8 cellular contexts compared by ENCODE assay signal in the genomic region with DNA sequence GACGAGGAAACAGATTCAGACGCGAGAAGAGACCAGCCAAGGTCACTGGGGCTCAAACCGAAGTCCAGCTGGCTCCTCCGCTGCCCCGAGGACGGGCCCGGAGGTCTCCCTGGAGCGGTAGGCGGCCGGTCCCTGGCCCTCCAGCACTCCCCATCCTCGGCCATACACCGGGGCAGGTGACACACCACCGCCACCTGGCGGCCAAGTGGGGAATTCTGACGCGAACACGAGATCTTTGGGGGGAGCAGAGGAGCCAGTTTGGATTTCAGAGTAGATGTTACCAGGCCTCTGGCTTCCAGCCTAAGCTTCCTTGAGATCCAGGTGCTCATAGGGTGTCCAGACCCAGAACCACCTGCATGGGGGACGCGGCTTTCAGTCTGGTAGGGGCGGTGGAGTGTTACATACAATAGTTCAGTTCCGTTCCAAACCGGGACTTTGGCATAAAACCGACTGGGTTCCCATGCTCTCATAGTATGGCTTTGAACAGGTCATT. TPM values are rescaled to one million over a fixed set of nuclear protein-coding genes. Genes with fewer than 3 reads are reported as not detected.
DNase-seq lines count a peak whose midpoint lies in the region; FAIRE-seq and TF ChIP-seq lines count a peak whose summit lies in the region.

No MANE protein-coding gene starts in this region.

- H2AFZ ChIP-seq in mesenchymal stem cell (ENCODE audit: low read depth, low read length) = no peak overlapping the region

- no peak overlapping the region for H2BK5ac ChIP-seq in mesenchymal stem cell (ENCODE audit: low read depth, low read length, poor library complexity, severe bottlenecking)

- H3K9me3 ChIP-seq in AG04450 (ENCODE audit: control insufficient read depth, insufficient read depth, low read length) (no peaks in the 10 kb centered on the region; the same call in 1 of the 2 replicates), mesenchymal stem cell (ENCODE audit: control insufficient read depth, low read length) (no peaks in the 10 kb centered on the region)

- H3K36me3 ChIP-seq in mesenchymal stem cell (ENCODE audit: control insufficient read depth in 1 of 2, insufficient read depth in 2 of 2, low read depth in 1 of 2, low read length in 2 of 2) = no peaks in the 10 kb centered on the region

- H4K8ac ChIP-seq in mesenchymal stem cell (ENCODE audit: low read length) = no peak overlapping the region

- H3K79me1 ChIP-seq in mesenchymal stem cell (replicated peaks; ENCODE audit: low read length, poor library complexity, severe bottlenecking) = no peaks in the 10 kb centered on the region

- no peak overlapping the region for H3K4ac ChIP-seq in mesenchymal stem cell (ENCODE audit: low read depth in 1 of 2, low read length in 2 of 2)

- H3K27ac ChIP-seq in AG04450 (ENCODE audit: low read depth, low read length) (no peak overlapping the region), mesenchymal stem cell (ENCODE audit: low read length, poor library complexity, severe bottlenecking) (no peak overlapping the region)

- peak overlapping the region; percentile 32 for H3K9ac ChIP-seq in mesenchymal stem cell (ENCODE audit: low read length)

- DNase-seq in AG04450 (ENCODE audit: low read depth, low spot score) (peak; percentile 6), GM19239 (ENCODE audit: insufficient read length, low spot score) (peak; percentile 79), NCI-H526 (lab: John Stamatoyannopoulos, UW) (peak; percentile 20 to 85), mesenchymal stem cell (peak; percentile 42), mesenteric fat pad (ENCODE audit: low spot score) (no peak)
- peak; percentile 79 to 83 for DNase-seq in activated CD4-positive, alpha-beta T cell treated with anti-CD3 and anti-CD28 coated beads, Interleukin-2, amount 50 U/mL, for 48 hours
- DNase-seq in effector CD4-positive, alpha-beta T cell = peak; percentile 61
- DNase-seq in stimulated activated CD8-positive, alpha-beta memory T cell treated with anti-CD3 and anti-CD28 coated beads, Interleukin-15, amount 100 ng/mL, for 48 hours (ENCODE audit: low read depth in 2 of 2) = peak; percentile 54 to 55

- WGBS in mesenchymal stem cell = 13% methylated on average over 24 of the region's 24 CpGs

- no peak overlapping the region for H4K91ac ChIP-seq in mesenchymal stem cell (ENCODE audit: low read length)

- no peak overlapping the region for H2BK120ac ChIP-seq in mesenchymal stem cell (ENCODE audit: low read depth, low read length)

- peak; percentile 88 for TF ChIP-seq CTCF in AG04450 (IDR thresholded peaks at IDR 0.05; ENCODE audit: low read depth, low read length)

- no peak for FAIRE-seq in GM19239 (lab: Jason Lieb, UNC)

- peak overlapping the region; percentile 51 for H3K4me2 ChIP-seq in mesenchymal stem cell (ENCODE audit: low read length, poor library complexity, severe bottlenecking)

- peaks cover 15% of the 10 kb centered on the region for H3K27me3 ChIP-seq in AG04450 (ENCODE audit: control insufficient read depth, insufficient read depth, low read length)
- H3K27me3 ChIP-seq in mesenchymal stem cell (ENCODE audit: control insufficient read depth in 1 of 2, insufficient read depth in 1 of 2, low read length in 2 of 2) = peaks cover 0 to 53% of the 10 kb centered on the region in 2 experiments

- CTCF ChIA-PET in AG04450 (lab: Charles Lee) = interaction anchor here (0.6 to 1.8 kb wide), 5 partner anchors 10 to 510 kb away, joined by 3 to 8 read pairs (median 3); partner anchors contain the start of gene BPIFB1

- H3K4me3 ChIP-seq in AG04450 (ENCODE audit: low read depth, low read length) (no peak overlapping the region), mesenchymal stem cell (ENCODE audit: insufficient read depth in 1 of 2, low read depth in 1 of 2, low read length in 2 of 2) (peak overlapping the region in 1 of 2 experiments; percentile 39)

- H2BK15ac ChIP-seq in mesenchymal stem cell (ENCODE audit: low read depth, poor library complexity, severe bottlenecking) = no peak overlapping the region

- H2BK12ac ChIP-seq in mesenchymal stem cell (ENCODE audit: low read length in 2 of 2) = no peak overlapping the region

- H3K14ac ChIP-seq in mesenchymal stem cell (ENCODE audit: low read length in 2 of 2) = no peak overlapping the region

- no peak overlapping the region for H2AK5ac ChIP-seq in mesenchymal stem cell (ENCODE audit: low read length, severe bottlenecking)

- no peak overlapping the region for H3K23ac ChIP-seq in mesenchymal stem cell (ENCODE audit: low read length in 2 of 2)

- POLR2A ChIA-PET in AG04450 (lab: Yijun Ruan, JAX) = no interaction called here

- H3K18ac ChIP-seq in mesenchymal stem cell (ENCODE audit: low read depth in 1 of 2, low read length in 2 of 2) = no peak overlapping the region

- H3K4me1 ChIP-seq in mesenchymal stem cell (ENCODE audit: control insufficient read depth, insufficient read depth, low read depth, low read length) = peaks cover 3% of the 10 kb centered on the region

RNA-seq across cellular contexts. Expression of gene BPIFB1, which starts 16.1 kb away (rescaled TPM):
- polyA plus RNA-seq in AG04450 (2011; rRNA removed) = not detected in 2 replicates
- not detected in 2 replicates for polyA minus RNA-seq in AG04450 (2011; rRNA and poly(A)+ RNA removed)
- not detected for polyA plus RNA-seq in mesenchymal stem cell (2013, experiment 1 of 2)
- polyA plus RNA-seq in mesenchymal stem cell (2013, experiment 2 of 2) = 0.01 TPM
- not detected for total RNA-seq in mesenteric fat pad
